Comparison of ENCODE assay signal across 26 cellular contexts in the genomic region with DNA sequence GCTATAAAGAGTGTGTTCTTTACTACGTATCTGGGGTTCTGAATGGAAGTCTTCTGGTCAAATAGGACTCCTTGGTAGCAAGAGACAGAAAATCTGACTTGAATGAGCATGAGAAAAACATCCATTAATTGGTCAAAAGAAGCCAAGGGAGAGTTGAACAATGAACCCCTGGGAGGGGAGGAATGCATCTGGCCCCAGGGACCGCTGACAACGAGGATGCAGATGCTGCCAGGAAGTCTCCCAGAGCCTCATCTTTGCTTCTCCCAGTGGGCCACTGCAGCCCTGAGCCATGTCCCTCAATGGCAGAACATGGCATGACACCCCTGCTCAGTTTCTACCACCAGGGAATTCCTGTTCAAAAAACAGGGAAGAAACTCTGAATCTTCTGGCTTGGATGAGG.
"Had no signal": no experiment of that assay in that cellular context is flagged by ENCODE, and none has a peak within 500 bp of the region (broad histone marks: within the 10 kb centered on the region; RNA-seq: fewer than 3 reads in every experiment).

No MANE protein-coding gene starts in this region.

- H3K9me3 ChIP-seq: lower lobe of right lung, prostate gland, right atrium auricular region, suprapubic skin, transverse colon, upper lobe of right lung, uterus had no signal

- H3K4me2 ChIP-seq: hepatocyte, smooth muscle cell had no signal

- H3K4me3 ChIP-seq: hepatocyte, lower lobe of right lung, prostate gland, right atrium auricular region, smooth muscle cell, suprapubic skin, transverse colon, upper lobe of right lung, uterus had no signal

- H3K27ac ChIP-seq: hepatocyte, lower lobe of right lung, parathyroid adenoma, prostate gland, right atrium auricular region, suprapubic skin, transverse colon, upper lobe of right lung, uterus had no signal

- H3K27ac Mint-ChIP-seq: effector memory CD8-positive, alpha-beta T cell; natural killer cell; stimulated activated naive CD8-positive, alpha-beta T cell treated with anti-CD3 and anti-CD28 coated beads, Interleukin-15, amount 100 ng/mL, for 72 hours had no signal

- H3K27me3 Mint-ChIP-seq: stimulated activated naive CD8-positive, alpha-beta T cell treated with anti-CD3 and anti-CD28 coated beads, Interleukin-15, amount 100 ng/mL, for 72 hours had no signal

- DNase-seq: cortex of kidney; effector memory CD8-positive, alpha-beta T cell; head of caudate nucleus; islet precursor cell; kidney glomerular epithelial cell; left colon; left ventricle myocardium superior; lower lobe of right lung; natural killer cell; stimulated activated CD4-positive, alpha-beta T cell treated with anti-CD3 and anti-CD28 coated beads, Interleukin-12 subunit alpha, Interleukin-12 subunit beta, amount 100 ng/mL, for 4 hours; stimulated activated CD4-positive, alpha-beta T cell treated with anti-CD3 and anti-CD28 coated beads, Interleukin-1b, Interleukin-23, amount 100 ng/mL, for 48 hours; stimulated activated CD4-positive, alpha-beta T cell treated with anti-CD3 and anti-CD28 coated beads, Interleukin-4, amount 100 ng/mL, for 1 hour; stimulated activated CD8-positive, alpha-beta memory T cell treated with anti-CD3 and anti-CD28 coated beads, Interleukin-4, amount 100 ng/mL, for 48 hours; stimulated activated naive CD4-positive, alpha-beta T cell; stimulated activated naive CD8-positive, alpha-beta T cell treated with anti-CD3 and anti-CD28 coated beads, Interleukin-15, amount 100 ng/mL, for 72 hours; transverse colon; upper lobe of right lung; uterus had no signal

- H3K4me3 Mint-ChIP-seq: effector memory CD8-positive, alpha-beta T cell; natural killer cell; neural crest cell; stimulated activated naive CD8-positive, alpha-beta T cell treated with anti-CD3 and anti-CD28 coated beads, Interleukin-15, amount 100 ng/mL, for 72 hours had no signal

- H3K36me3 Mint-ChIP-seq: natural killer cell had no signal

- ATAC-seq: effector memory CD8-positive, alpha-beta T cell; left colon; left ventricle myocardium superior; lower lobe of right lung; natural killer cell; sciatic nerve; stimulated activated naive CD8-positive, alpha-beta T cell treated with anti-CD3 and anti-CD28 coated beads, Interleukin-15, amount 100 ng/mL, for 72 hours; upper lobe of right lung had no signal

- H3K36me3 ChIP-seq: lower lobe of right lung, prostate gland, right atrium auricular region, suprapubic skin, transverse colon, upper lobe of right lung, uterus had no signal

- H3K9me3 Mint-ChIP-seq: effector memory CD8-positive, alpha-beta T cell; natural killer cell; neural crest cell; stimulated activated naive CD8-positive, alpha-beta T cell treated with anti-CD3 and anti-CD28 coated beads, Interleukin-15, amount 100 ng/mL, for 72 hours had no signal

- H3K27me3 ChIP-seq: hepatocyte, right atrium auricular region, suprapubic skin, transverse colon, upper lobe of right lung, uterus had no signal

- H3K4me1 ChIP-seq: parathyroid adenoma, prostate gland, right atrium auricular region, upper lobe of right lung, uterus had no signal

- H3K9ac ChIP-seq: parathyroid adenoma had no signal

- H3K4me1 Mint-ChIP-seq: natural killer cell; stimulated activated naive CD8-positive, alpha-beta T cell treated with anti-CD3 and anti-CD28 coated beads, Interleukin-15, amount 100 ng/mL, for 72 hours had no signal
